ENCODE assay signal across 8 cellular contexts in the genomic region with DNA sequence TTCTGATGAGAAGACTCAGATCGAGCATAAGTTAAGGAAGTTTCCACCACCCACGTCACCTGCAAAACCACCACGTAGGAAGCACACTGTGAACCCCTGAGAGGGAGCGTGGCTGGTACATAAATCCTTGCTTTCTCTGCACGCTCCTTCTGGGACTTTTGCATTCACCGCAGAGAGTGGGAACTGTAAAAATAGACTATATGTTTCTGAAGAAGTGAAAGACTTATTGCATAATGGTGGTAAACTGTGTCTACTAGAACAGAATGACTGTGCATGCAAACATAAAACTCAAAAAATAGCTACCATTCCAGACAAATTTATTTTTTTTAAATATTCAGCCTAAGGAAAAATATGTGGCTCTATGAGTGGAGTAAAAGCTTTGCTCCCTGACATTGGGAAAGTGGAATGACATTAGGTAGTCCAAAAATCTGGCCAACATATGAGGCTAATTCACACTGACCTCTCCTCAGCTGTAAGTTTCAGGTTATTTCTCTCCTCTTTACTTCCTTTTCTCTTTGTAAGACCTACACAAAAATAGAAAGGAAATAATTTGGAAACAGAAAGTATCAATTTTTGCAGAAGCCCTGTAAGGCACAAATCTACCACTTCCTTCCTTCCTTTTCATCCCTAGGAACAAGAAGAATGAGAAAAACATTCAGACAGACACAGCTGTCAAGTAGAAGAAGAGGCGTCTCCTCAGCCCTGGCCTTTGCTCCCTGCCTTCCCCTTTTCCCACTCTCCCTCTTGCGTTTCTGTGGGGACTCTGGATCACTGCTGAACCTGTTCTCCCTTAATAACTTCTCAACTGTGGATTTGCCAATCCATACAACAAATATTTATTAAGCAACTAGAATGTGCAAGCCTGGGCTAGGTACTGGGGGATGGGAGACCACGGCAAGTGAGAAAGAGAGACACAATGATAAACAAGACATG.
DNase-seq lines count a peak whose midpoint lies in the region; ATAC-seq, FAIRE-seq and TF ChIP-seq lines count a peak whose summit lies in the region.

No MANE protein-coding gene starts in this region.

- DNase-seq in Right ventricle myocardium superior (no peak), cardiac septum (ENCODE audit: low spot score) (no peak), activated T-cell treated with anti-CD3 and anti-CD28 coated beads for 24 hours (ENCODE audit: low read depth) (peak; percentile 59), NCI-H1048 (lab: John Stamatoyannopoulos, UW) (no peak), H54 (ENCODE audit: insufficient read length, low spot score) (no peak), NCI-H2081 treated with DMSO at 0.1 percent for 48 hours (lab: John Stamatoyannopoulos, UW) (no peak)
- DNase-seq in naive thymus-derived CD8-positive, alpha-beta T cell, result peak in 7 of 10 donors; percentile 8 to 47 (median 24)

- POLR2A ChIA-PET in naive thymus-derived CD8-positive, alpha-beta T cell (lab: Charles Lee), result interaction anchor here (0.6 to 3.4 kb wide), 11 partner anchors 10 to 117 kb away, joined by 3 to 25 read pairs (median 4); no protein-coding TSS in a partner anchor

- peak overlapping the region; percentile 78 to 99 (median 95) for H3K27ac Mint-ChIP-seq in naive thymus-derived CD8-positive, alpha-beta T cell

- ATAC-seq in Right ventricle myocardium superior (ENCODE audit: poor library complexity) (peak; percentile 66), HG03442 (IDR thresholded peaks at IDR 0.05; ENCODE audit: unreplicated experiment) (peak; percentile 91)
- peak; percentile 78 to 85 for ATAC-seq in naive thymus-derived CD8-positive, alpha-beta T cell

- intact Hi-C loops in Right ventricle myocardium superior (cut with DNase I) (no loop called here), cardiac septum (cut with DNase I) (no loop called here)

- no peak for FAIRE-seq in H54 (lab: Jason Lieb, UNC)

- peaks cover 0 to 9% (median 0%) of the 10 kb centered on the region in 3 donors for H3K36me3 Mint-ChIP-seq in naive thymus-derived CD8-positive, alpha-beta T cell

- H3K4me3 Mint-ChIP-seq in naive thymus-derived CD8-positive, alpha-beta T cell, result peak overlapping the region; percentile 58 to 90 (median 83)

- no peaks in the 10 kb centered on the region for H3K27me3 Mint-ChIP-seq in naive thymus-derived CD8-positive, alpha-beta T cell

- H3K4me1 Mint-ChIP-seq in naive thymus-derived CD8-positive, alpha-beta T cell, result peaks cover 21 to 49% (median 44%) of the 10 kb centered on the region in 4 donors

- peaks cover 0 to 7% (median 3%) of the 10 kb centered on the region in 9 donors for H3K9me3 Mint-ChIP-seq in naive thymus-derived CD8-positive, alpha-beta T cell

- no peak for TF ChIP-seq POLR2A in H54 (IDR thresholded peaks at IDR 0.05; ENCODE audit: low read depth, low read length)

Comparison
In these comparisons a context has a peak if more than half of its experiments do, and no peak if none do; other contexts are left out.
1. DNase-seq: peak in activated T-cell treated with anti-CD3 and anti-CD28 coated beads for 24 hours (single experiment) and naive thymus-derived CD8-positive, alpha-beta T cell (7 of 10); none in Right ventricle myocardium superior (single experiment), cardiac septum (single experiment), NCI-H1048 (single experiment), H54 (single experiment) and NCI-H2081 treated with DMSO at 0.1 percent for 48 hours (single experiment).
2. Peak in every context shown above with its lines, with median percentiles within 50 percentile points of each other: ATAC-seq.